34 cellular contexts compared by ENCODE assay signal in the genomic region with DNA sequence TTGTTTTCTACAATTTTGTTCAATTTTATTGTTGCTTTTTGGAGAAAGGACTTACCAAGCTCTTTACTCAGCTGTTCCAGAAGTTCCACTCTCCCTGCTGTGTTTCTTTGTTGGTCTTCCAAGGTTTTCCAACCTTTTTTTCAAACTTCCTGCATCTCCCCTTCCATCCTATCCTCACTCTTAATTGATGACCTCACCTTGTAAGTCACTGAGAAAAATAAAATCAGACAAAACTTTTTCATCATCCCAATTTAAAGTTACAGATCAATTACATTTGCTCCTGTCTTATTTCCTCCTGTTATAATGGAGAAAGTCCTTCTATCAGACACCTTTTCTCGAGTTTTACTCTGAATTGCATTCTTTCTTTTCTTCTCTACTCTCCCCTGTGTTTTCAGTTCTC.
"Had no signal": no experiment of that assay in that cellular context is flagged by ENCODE, and none has a peak within 500 bp of the region (broad histone marks: within the 10 kb centered on the region; RNA-seq: fewer than 3 reads in every experiment).

No MANE protein-coding gene starts in this region.

- DNase-seq: Karpas-422, Kasumi-1, MG63, MM.1S, MV-4-11, NCI-H1048, NCI-H1092, NCI-H1092 treated with DMSO at 0.1 percent for 48 hours, NCI-H1105, NCI-H1105 treated with DMSO at 0.1 percent for 48 hours, NCI-H1417, NCI-H1417 treated with DMSO at 0.1 percent for 48 hours, NCI-H1436, NCI-H1436 treated with DMSO at 0.1 percent for 48 hours, NCI-H146, NCI-H1694, NCI-H1694 treated with DMSO at 0.1 percent for 48 hours, NCI-H187 treated with DMSO at 0.1 percent for 48 hours, NCI-H2029, NCI-H2029 treated with DMSO at 0.1 percent for 48 hours, NCI-H2081, NCI-H2081 treated with DMSO at 0.1 percent for 48 hours, NCI-H2107, NCI-H2171, NCI-H2171 treated with DMSO at 0.1 percent for 48 hours, NCI-H2227 treated with DMSO at 0.1 percent for 48 hours, NCI-H226, NCI-H345, NCI-H446, NCI-H446 treated with DMSO at 0.1 percent for 48 hours, NCI-H510A, NCI-H510A treated with DMSO at 0.1 percent for 48 hours, NCI-H524, NCI-H524 treated with DMSO at 0.1 percent for 48 hours had no signal

- H3K36me3 ChIP-seq: MG63 had no signal

- H3K9me3 ChIP-seq: MG63 had no signal

- H3K4me3 ChIP-seq: MG63 had no signal

- H3K27me3 ChIP-seq: MG63 had no signal
